Comparison of ENCODE assay signal across 8 cellular contexts in genomic region chr17:47732399-47733046, GRCh38. TPM values are rescaled to one million over a fixed set of nuclear protein-coding genes. Genes with fewer than 3 reads are reported as not detected.
DNase-seq lines count a peak whose midpoint lies in the region; ATAC-seq and TF ChIP-seq lines count a peak whose summit lies in the region.

No MANE protein-coding gene starts in this region.

- H3K9me3 Mint-ChIP-seq in CD4-positive, alpha-beta T cell = no peaks in the 10 kb centered on the region
- H3K9me3 Mint-ChIP-seq in brain (peaks cover 0 to 5% (median 0%) of the 10 kb centered on the region in 5 experiments), neural crest cell (no peaks in the 10 kb centered on the region)

- intact Hi-C loops in CD4-positive, alpha-beta T cell (cut with DNase I, micrococcal nuclease) = no loop called here

- no peak overlapping the region for H3K27ac Mint-ChIP-seq in CD4-positive, alpha-beta T cell
- no peak overlapping the region for H3K27ac Mint-ChIP-seq in brain
- no peak overlapping the region for H3K27ac Mint-ChIP-seq in neural crest cell (ENCODE audit: unreplicated experiment)

- ATAC-seq in CD4-positive, alpha-beta T cell (ENCODE audit: poor library complexity) = no peak
- ATAC-seq in GM18861 (IDR thresholded peaks at IDR 0.05; ENCODE audit: unreplicated experiment) = no peak

- peak overlapping the region; percentile 84 for H3K4me3 Mint-ChIP-seq in CD4-positive, alpha-beta T cell
- H3K4me3 Mint-ChIP-seq in brain (peak overlapping the region; percentile 62 to 77 (median 71)), neural crest cell (peak overlapping the region; percentile 57)

- no peaks in the 10 kb centered on the region for H3K36me3 Mint-ChIP-seq in CD4-positive, alpha-beta T cell (ENCODE audit: low read depth)
- H3K36me3 Mint-ChIP-seq in brain (no peaks in the 10 kb centered on the region), neural crest cell (ENCODE audit: low read depth) (no peaks in the 10 kb centered on the region)

- H3K4me1 Mint-ChIP-seq in CD4-positive, alpha-beta T cell (ENCODE audit: low read depth) = peaks cover 28% of the 10 kb centered on the region
- peaks cover 15% of the 10 kb centered on the region for H3K4me1 Mint-ChIP-seq in brain
- H3K4me1 Mint-ChIP-seq in neural crest cell = peaks cover 4% of the 10 kb centered on the region

- no peak overlapping the region for H3K27ac ChIP-seq in CD4-positive, alpha-beta T cell (ENCODE audit: low read depth, low read length)

- no peak for TF ChIP-seq CTCF in CD4-positive, alpha-beta T cell (IDR thresholded peaks at IDR 0.05)
- TF ChIP-seq CTCF in brain (conservative IDR thresholded peaks at IDR 0.05) (no peak), neural crest cell (conservative IDR thresholded peaks at IDR 0.05) (no peak)

- H3K9me3 ChIP-seq in CD4-positive, alpha-beta T cell (ENCODE audit: control insufficient read depth, low read length) = no peaks in the 10 kb centered on the region

- peaks cover 11% of the 10 kb centered on the region for H3K27me3 Mint-ChIP-seq in CD4-positive, alpha-beta T cell
- peaks cover 92% of the 10 kb centered on the region for H3K27me3 Mint-ChIP-seq in brain
- peaks cover 84% of the 10 kb centered on the region for H3K27me3 Mint-ChIP-seq in neural crest cell (ENCODE audit: low read depth)

- DNase-seq in CD4-positive, alpha-beta T cell = no peak
- DNase-seq in Jurkat, Clone E6-1 (ENCODE audit: low read depth, low spot score) = no peak
- DNase-seq in neural crest cell (ENCODE audit: low read depth, low spot score) (no peak), germinal center (ENCODE audit: low spot score) (no peak), DMS153 (lab: John Stamatoyannopoulos, UW) (no peak)
- no peak for DNase-seq in stimulated activated CD4-positive, alpha-beta T cell treated with anti-CD3 and anti-CD28 coated beads, Interleukin-4, amount 100 ng/mL, for 24 hours

- POLR2A ChIA-PET in CD4-positive, alpha-beta T cell (lab: Charles Lee) = interaction anchor here (0.7 to 1.6 kb wide), 10 partner anchors 9 to 163 kb away, joined by 3 to 11 read pairs (median 4); partner anchors contain the start of genes KPNB1, LRRC46, MRPL10 and SP2

- H3K27me3 ChIP-seq in CD4-positive, alpha-beta T cell (ENCODE audit: control insufficient read depth, insufficient read depth, low read length) = no peaks in the 10 kb centered on the region

- CTCF ChIA-PET in CD4-positive, alpha-beta T cell (lab: Charles Lee) = interaction anchor here (0.8 to 2.6 kb wide), 18 partner anchors 10 to 157 kb away, joined by 3 to 19 read pairs (median 4); partner anchors contain the start of gene KPNB1

- H3K4me3 ChIP-seq in Jurkat, Clone E6-1 (ENCODE audit: low read length) = peak overlapping the region; percentile 41; the same call in 1 of the 2 replicates

RNA-seq across cellular contexts. Expression of gene TBX21, which starts 0.5 kb away (rescaled TPM):
- total RNA-seq in CD4-positive, alpha-beta T cell = 10 to 100 TPM; 10.6 to 12.3 TPM
- 2.5 TPM for polyA plus RNA-seq in Jurkat, Clone E6-1 (2012; ENCODE audit: insufficient read depth, insufficient read length)
- polyA plus RNA-seq in brain (ENCODE audit: insufficient read depth, low read depth, low replicate concordance) = not detected
- not detected in 2 replicates for total RNA-seq in neural crest cell

RNA-seq across cellular contexts. Expression of gene TBKBP1, which starts 38.6 kb away (rescaled TPM):
- total RNA-seq in CD4-positive, alpha-beta T cell = 1 to 10 TPM; 2.4 to 3.0 TPM
- 12.5 TPM for polyA plus RNA-seq in Jurkat, Clone E6-1 (2012; ENCODE audit: insufficient read depth, insufficient read length)
- polyA plus RNA-seq in brain (ENCODE audit: insufficient read depth, low read depth, low replicate concordance) = 10.2 TPM
- total RNA-seq in neural crest cell = 18.3 and 22.1 TPM in 2 replicates

Comparison
In these comparisons a context has a peak if more than half of its experiments do, and no peak if none do; other contexts are left out.
1. RNA of gene TBX21, which starts 0.5 kb away (total RNA-seq): 10.6 to 12.3 TPM in CD4-positive, alpha-beta T cell; not detected in neural crest cell; every median in the first group is over 10 times any median in the second.
2. Peak in every context shown above with its lines, with median percentiles within 50 percentile points of each other: H3K4me3 Mint-ChIP-seq.